Comparison of ENCODE assay signal across 2 cellular contexts in genomic region chr2:218577482-218578220, GRCh38.
TF ChIP-seq lines count a peak whose summit lies in the region.

No MANE protein-coding gene starts in this region.

TF ChIP-seq in GM12891, 5 proteins besides CTCF, POLR2A, EP300 and RAD21 (continued from another document):
- TF ChIP-seq SPI1 (IDR thresholded peaks at IDR 0.05; ENCODE audit: low read depth, low read length) (no peak), POLR2AphosphoS5 (IDR thresholded peaks at IDR 0.05; ENCODE audit: low read depth, low read length) (no peak), PAX5 (IDR thresholded peaks at IDR 0.05; ENCODE audit: insufficient read depth, low read length, severe bottlenecking) (no peak), TAF1 (IDR thresholded peaks at IDR 0.05; ENCODE audit: low read depth, low read length) (no peak)

TF ChIP-seq in SK-N-SH, 30 proteins besides CTCF, POLR2A, EP300 and RAD21:
- TF ChIP-seq NFIC (IDR thresholded peaks at IDR 0.05; ENCODE audit: borderline replicate concordance) (no peak), YY1 (IDR thresholded peaks at IDR 0.05; ENCODE audit: low read depth) (no peak), GATA2 (CRISPR knock-in tag; IDR thresholded peaks at IDR 0.05) (no peak), CHD2 (IDR thresholded peaks at IDR 0.05; ENCODE audit: low read length, partially characterized antibody) (no peak), RXRA (IDR thresholded peaks at IDR 0.05; ENCODE audit: borderline replicate concordance, low read depth) (no peak), USF2 (IDR thresholded peaks at IDR 0.05; ENCODE audit: borderline replicate concordance, low read depth, low read length) (no peak), EZH2phosphoT487 (IDR thresholded peaks at IDR 0.05; ENCODE audit: borderline replicate concordance, low read depth) (no peak), FOSL2 (IDR thresholded peaks at IDR 0.05; ENCODE audit: borderline replicate concordance, low read depth) (no peak), MAX (IDR thresholded peaks at IDR 0.05; ENCODE audit: low read depth) (no peak), POLR2AphosphoS5 (IDR thresholded peaks at IDR 0.05; ENCODE audit: low read depth, low read length) (no peak), TCF12 (IDR thresholded peaks at IDR 0.05) (no peak), ZBTB33 (IDR thresholded peaks at IDR 0.05; ENCODE audit: borderline replicate concordance, low read depth) (no peak), PBX3 (IDR thresholded peaks at IDR 0.05) (no peak), SMC3 (IDR thresholded peaks at IDR 0.05; ENCODE audit: low read depth, low read length) (no peak), MEF2A (IDR thresholded peaks at IDR 0.05; ENCODE audit: borderline replicate concordance, low read depth) (no peak)
